8 cellular contexts compared by ENCODE assay signal in the genomic region with DNA sequence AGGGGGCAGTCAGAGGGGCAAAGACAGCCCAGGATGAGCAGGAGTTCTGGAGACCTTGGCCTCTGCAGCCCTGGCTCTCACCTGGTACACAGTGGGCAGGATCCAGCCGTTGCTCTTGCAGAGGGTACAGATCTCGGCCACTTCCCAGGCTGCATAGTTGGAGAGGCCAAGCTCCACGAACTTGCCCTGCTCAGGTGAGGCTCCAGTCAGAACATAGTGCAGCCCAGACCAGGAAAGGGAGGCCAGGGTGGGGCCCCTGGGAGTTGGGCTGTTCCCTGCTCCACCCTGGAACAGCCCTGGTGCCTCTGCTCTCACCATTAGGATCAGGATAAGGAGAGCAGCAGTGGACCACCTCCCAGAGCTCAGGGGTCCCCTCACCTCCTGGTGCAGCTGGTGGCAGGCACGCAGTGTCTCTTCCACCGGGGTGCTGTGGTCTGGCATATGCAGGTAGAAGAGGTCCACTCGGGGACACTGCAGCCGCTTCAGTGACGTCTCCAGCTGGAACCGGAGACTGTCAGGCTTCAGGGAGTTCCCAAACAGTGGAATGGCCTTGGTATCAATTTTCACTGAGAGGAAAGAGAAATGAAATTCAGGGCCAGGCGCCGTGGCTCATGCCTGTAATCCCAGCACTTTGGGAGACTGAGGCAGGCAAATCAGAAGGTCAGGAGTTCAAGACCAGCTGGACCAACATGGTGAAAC. TPM values are rescaled to one million over a fixed set of nuclear protein-coding genes. Genes with fewer than 3 reads are reported as not detected.
DNase-seq lines count a peak whose midpoint lies in the region; ATAC-seq and TF ChIP-seq lines count a peak whose summit lies in the region.
"Not testable (repeated sequence)": the region's sequence is repeated elsewhere in the genome, so short reads cannot be mapped to it uniquely, and the experiment has no call there.
"Had no signal": no experiment of that assay in that cellular context is flagged by ENCODE, and none has a peak within 500 bp of the region (broad histone marks: within the 10 kb centered on the region; RNA-seq: fewer than 3 reads in every experiment).

No MANE protein-coding gene starts in this region.

- 82 to 86% methylated on average over 11 of the region's 11 CpGs for WGBS in sigmoid colon, 2 donors

- not testable (repeated sequence) for TF ChIP-seq CTCF in mucosa of descending colon (IDR thresholded peaks at IDR 0.05); sigmoid colon (IDR thresholded peaks at IDR 0.05)

- H3K9ac ChIP-seq in duodenal mucosa (ENCODE audit: low read depth in 1 of 2, low read length in 2 of 2): peak overlapping the region in 1 of 2 donors; percentile 71

- H3K4me3 ChIP-seq in duodenal mucosa (ENCODE audit: low read depth in 1 of 2, low read length in 2 of 2): peak overlapping the region; percentile 71 to 85
- H3K4me3 ChIP-seq in mucosa of descending colon, sigmoid colon: not testable (repeated sequence)

- H3K36me3 ChIP-seq in duodenal mucosa (ENCODE audit: control insufficient read depth in 1 of 2, insufficient read depth in 2 of 2, low read length in 2 of 2): peaks cover 10 to 33% of the 10 kb centered on the region in 2 donors
- H3K36me3 ChIP-seq in mucosa of descending colon (ENCODE audit: low read depth); sigmoid colon: not testable (repeated sequence)

- H3K27ac ChIP-seq in duodenal mucosa (ENCODE audit: low read depth, low read length): peak overlapping the region; percentile 42
- H3K27ac ChIP-seq in sigmoid colon: not testable (repeated sequence)

- DNase-seq in DMS53 (lab: John Stamatoyannopoulos, UW): peak; percentile 71
- peak; percentile 2 for DNase-seq in NCI-H2029 (lab: John Stamatoyannopoulos, UW)
- DNase-seq in activated effector memory CD4-positive, alpha-beta T cell treated with anti-CD3 and anti-CD28 coated beads, Interleukin-2, amount 50 U/mL, for 16 hours: peak; percentile 16
- peak; percentile 66 for DNase-seq in left lobe of liver (ENCODE audit: low spot score)
- DNase-seq in mucosa of descending colon: peak; percentile 66 to 80 (median 71)
- peak; percentile 56 for DNase-seq in sigmoid colon

- H3K4me1 ChIP-seq in duodenal mucosa (ENCODE audit: control insufficient read depth in 1 of 2, insufficient read depth in 2 of 2, low read length in 2 of 2) (peaks cover 5 to 14% of the 10 kb centered on the region in 2 donors), mucosa of descending colon (ENCODE audit: low read depth) (peaks cover 19% of the 10 kb centered on the region)
- not testable (repeated sequence) for H3K4me1 ChIP-seq in sigmoid colon

- TF ChIP-seq EP300 in sigmoid colon (IDR thresholded peaks at IDR 0.05): not testable (repeated sequence)

- ATAC-seq in left lobe of liver: peak; percentile 35
- ATAC-seq in mucosa of descending colon: peak; percentile 69

- intact Hi-C loops in mucosa of descending colon (cut with DNase I, micrococcal nuclease); sigmoid colon (cut with DNase I): not testable (repeated sequence)

- TF ChIP-seq POLR2A in sigmoid colon (IDR thresholded peaks at IDR 0.05): not testable (repeated sequence)

- not testable (repeated sequence) for H3K9me3 ChIP-seq in duodenal mucosa (ENCODE audit: control insufficient read depth in 1 of 2, low read length in 2 of 2); mucosa of descending colon; sigmoid colon

- H3K27me3 ChIP-seq in duodenal mucosa (ENCODE audit: control insufficient read depth in 1 of 2, insufficient read depth in 2 of 2, low read length in 2 of 2); sigmoid colon: not testable (repeated sequence)

RNA-seq across cellular contexts. Expression of a gene that starts 2.6 kb away (rescaled TPM):
- total RNA-seq in left lobe of liver (111 TPM), mucosa of descending colon (10 to 100 TPM; 40.9 to 97.8 (median 93.7) TPM), sigmoid colon (1 to 10 TPM in 3 of 4 donors, under 1 TPM in 1; 0.71 to 1.9 (median 1.5) TPM)
- polyA plus RNA-seq in sigmoid colon: 100 to 1,000 TPM in 1 of 3 donors, 10 to 100 TPM in 2; 72.1 to 110 (median 78.3) TPM
- polyA plus RNA-seq: CD8-positive, alpha-beta memory T cell had no signal

RNA-seq across cellular contexts. Expression of a gene that starts 26.0 kb away (rescaled TPM):
- total RNA-seq in left lobe of liver (53.5 TPM), mucosa of descending colon (10 to 100 TPM; 57.9 to 85.2 (median 72.1) TPM), sigmoid colon (100 to 1,000 TPM in 1 of 4 donors, 10 to 100 TPM in 3; 55.8 to 110 (median 77.2) TPM)
- 10 to 100 TPM; 64.2 to 99.6 (median 84.1) TPM for polyA plus RNA-seq in sigmoid colon

RNA-seq across cellular contexts. Expression of a gene that starts 26.2 kb away (rescaled TPM):
- total RNA-seq in left lobe of liver: 9.1 TPM
- total RNA-seq in mucosa of descending colon: 10 to 100 TPM; 11.3 to 16.2 (median 13.6) TPM
- 10 to 100 TPM in 1 of 4 donors, 1 to 10 TPM in 3; 7.5 to 15.2 (median 8.8) TPM for total RNA-seq in sigmoid colon
- 10 to 100 TPM in 1 of 3 donors, 1 to 10 TPM in 2; 5.1 to 16.0 (median 7.2) TPM for polyA plus RNA-seq in sigmoid colon

RNA-seq across cellular contexts. Expression of a gene that starts 34.4 kb away (rescaled TPM):
- 8.7 TPM for total RNA-seq in left lobe of liver
- 10 to 100 TPM; 17.7 to 18.2 (median 18.1) TPM for total RNA-seq in mucosa of descending colon
- total RNA-seq in sigmoid colon: 10 to 100 TPM; 10.8 to 21.3 (median 15.3) TPM
- 10 to 100 TPM; 10.8 to 44.1 (median 13.2) TPM for polyA plus RNA-seq in sigmoid colon

RNA-seq across cellular contexts. Expression of a gene that starts 34.6 kb away (rescaled TPM):
- total RNA-seq in left lobe of liver: 19.7 TPM
- total RNA-seq in mucosa of descending colon: 10 to 100 TPM; 37.7 to 42.3 (median 38.3) TPM
- 10 to 100 TPM; 19.6 to 46.5 (median 31.3) TPM for total RNA-seq in sigmoid colon
- 10 to 100 TPM in 1 of 3 donors, 1 to 10 TPM in 2; 1.2 to 16.5 (median 3.2) TPM for polyA plus RNA-seq in sigmoid colon

Comparison
In these comparisons a context has a peak if more than half of its experiments do, and no peak if none do; other contexts are left out.
1. DNase-seq: peak in every context shown above with its lines; median percentile 71 in DMS53; 71 in mucosa of descending colon; 66 in left lobe of liver; 56 in sigmoid colon; 16 in activated effector memory CD4-positive, alpha-beta T cell treated with anti-CD3 and anti-CD28 coated beads, Interleukin-2, amount 50 U/mL, for 16 hours; 2 in NCI-H2029.
2. RNA of a gene that starts 2.6 kb away (total RNA-seq): 111 TPM in left lobe of liver (single experiment) and 40.9 to 97.8 TPM in mucosa of descending colon; 0.71 to 1.9 TPM in sigmoid colon; every median in the first group is over 10 times any median in the second.